In the genomic region with DNA sequence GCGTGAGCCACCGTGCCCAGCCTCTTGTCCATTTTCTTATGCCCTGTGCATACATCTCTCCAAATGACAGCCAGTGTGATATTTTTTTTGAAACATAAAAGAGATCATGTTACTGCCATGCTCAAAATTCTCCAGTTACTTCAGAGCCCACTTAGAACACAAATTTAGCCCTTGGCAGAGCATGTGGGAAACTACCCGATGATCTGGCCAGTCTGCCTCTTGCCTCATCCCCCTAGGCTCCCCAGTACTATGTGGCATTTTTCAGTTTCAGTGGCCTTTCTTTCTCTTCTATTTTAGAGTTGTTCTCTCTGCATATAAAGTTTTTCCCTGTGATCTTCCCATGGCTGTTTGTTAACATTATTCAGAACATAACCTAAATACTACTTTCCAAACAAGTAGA, we compare ENCODE assay signal across 1 cellular context.
TF ChIP-seq lines count a peak whose summit lies in the region.

No MANE protein-coding gene starts in this region.

TF ChIP-seq in GM12878, 131 proteins besides CTCF, POLR2A, EP300 and RAD21 (continued from another document):
- TF ChIP-seq, protein P1, sequence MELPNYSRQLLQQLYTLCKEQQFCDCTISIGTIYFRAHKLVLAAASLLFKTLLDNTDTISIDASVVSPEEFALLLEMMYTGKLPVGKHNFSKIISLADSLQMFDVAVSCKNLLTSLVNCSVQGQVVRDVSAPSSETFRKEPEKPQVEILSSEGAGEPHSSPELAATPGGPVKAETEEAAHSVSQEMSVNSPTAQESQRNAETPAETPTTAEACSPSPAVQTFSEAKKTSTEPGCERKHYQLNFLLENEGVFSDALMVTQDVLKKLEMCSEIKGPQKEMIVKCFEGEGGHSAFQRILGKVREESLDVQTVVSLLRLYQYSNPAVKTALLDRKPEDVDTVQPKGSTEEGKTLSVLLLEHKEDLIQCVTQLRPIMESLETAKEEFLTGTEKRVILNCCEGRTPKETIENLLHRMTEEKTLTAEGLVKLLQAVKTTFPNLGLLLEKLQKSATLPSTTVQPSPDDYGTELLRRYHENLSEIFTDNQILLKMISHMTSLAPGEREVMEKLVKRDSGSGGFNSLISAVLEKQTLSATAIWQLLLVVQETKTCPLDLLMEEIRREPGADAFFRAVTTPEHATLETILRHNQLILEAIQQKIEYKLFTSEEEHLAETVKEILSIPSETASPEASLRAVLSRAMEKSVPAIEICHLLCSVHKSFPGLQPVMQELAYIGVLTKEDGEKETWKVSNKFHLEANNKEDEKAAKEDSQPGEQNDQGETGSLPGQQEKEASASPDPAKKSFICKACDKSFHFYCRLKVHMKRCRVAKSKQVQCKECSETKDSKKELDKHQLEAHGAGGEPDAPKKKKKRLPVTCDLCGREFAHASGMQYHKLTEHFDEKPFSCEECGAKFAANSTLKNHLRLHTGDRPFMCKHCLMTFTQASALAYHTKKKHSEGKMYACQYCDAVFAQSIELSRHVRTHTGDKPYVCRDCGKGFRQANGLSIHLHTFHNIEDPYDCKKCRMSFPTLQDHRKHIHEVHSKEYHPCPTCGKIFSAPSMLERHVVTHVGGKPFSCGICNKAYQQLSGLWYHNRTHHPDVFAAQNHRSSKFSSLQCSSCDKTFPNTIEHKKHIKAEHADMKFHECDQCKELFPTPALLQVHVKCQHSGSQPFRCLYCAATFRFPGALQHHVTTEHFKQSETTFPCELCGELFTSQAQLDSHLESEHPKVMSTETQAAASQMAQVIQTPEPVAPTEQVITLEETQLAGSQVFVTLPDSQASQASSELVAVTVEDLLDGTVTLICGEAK (IDR thresholded peaks at IDR 0.05; ENCODE audit: borderline replicate concordance) = no peak
- no peak for TF ChIP-seq CHD1 (IDR thresholded peaks at IDR 0.05; ENCODE audit: low read depth, low read length)
